1 cellular context compared by ENCODE assay signal in genomic region chr13:40536443-40537113, GRCh38.
A peak's percentile ranks its signal among the peaks of the same experiment; 100 is the strongest.
TF ChIP-seq lines count a peak whose summit lies in the region.

No MANE protein-coding gene starts in this region.

TF ChIP-seq in HepG2, 621 proteins besides CTCF, POLR2A, EP300 and RAD21 (continued from another document and continues in another):
- TF ChIP-seq PREB (CRISPR knock-in tag; IDR thresholded peaks at IDR 0.05) (no peak), ZBTB42 (CRISPR knock-in tag; IDR thresholded peaks at IDR 0.05) (no peak), ZNF431 (CRISPR knock-in tag; IDR thresholded peaks at IDR 0.05; ENCODE audit: borderline replicate concordance, low read depth) (0 out of 2 replicates have a peak, but pooled peaks have one; percentile 70), KLF6 (CRISPR knock-in tag; IDR thresholded peaks at IDR 0.05) (no peak; the same call in 1 of the 2 replicates), ZNF574 (CRISPR knock-in tag; IDR thresholded peaks at IDR 0.05) (peak; percentile 39), MTA1 (CRISPR knock-in tag; IDR thresholded peaks at IDR 0.05; ENCODE audit: borderline replicate concordance) (0 out of 2 replicates have a peak, but pooled peaks have one; percentile 29), ZNF790 (CRISPR knock-in tag; IDR thresholded peaks at IDR 0.05; ENCODE audit: borderline replicate concordance) (0 out of 2 replicates have a peak, but pooled peaks have one; percentile 51), ZNF367 (CRISPR knock-in tag; IDR thresholded peaks at IDR 0.05; ENCODE audit: borderline replicate concordance) (no peak), ZNF3 (CRISPR knock-in tag; IDR thresholded peaks at IDR 0.05) (no peak), JUND (CRISPR knock-in tag; IDR thresholded peaks at IDR 0.05) (no peak), ISX (CRISPR knock-in tag; conservative IDR thresholded peaks at IDR 0.05) (no peak), ATF6 (CRISPR knock-in tag; conservative IDR thresholded peaks at IDR 0.05) (no peak), REST (IDR thresholded peaks at IDR 0.05; ENCODE audit: borderline replicate concordance in 1 of 2, low read depth in 1 of 2, low read length in 2 of 2) (no peak), THAP9 (CRISPR knock-in tag; IDR thresholded peaks at IDR 0.05; ENCODE audit: borderline replicate concordance) (no peak), MAFK (conservative IDR thresholded peaks at IDR 0.05 in 1 of 2, IDR thresholded peaks at IDR 0.05 in 1 of 2; ENCODE audit: low read length in 2 of 2) (no peak), FOSL2 (CRISPR knock-in tag; IDR thresholded peaks at IDR 0.05) (peak; percentile 83), TCF12 (IDR thresholded peaks at IDR 0.05) (no peak), TCF12 (CRISPR knock-in tag; IDR thresholded peaks at IDR 0.05) (peak; percentile 77; the same call in 1 of the 2 replicates), MED1 (CRISPR knock-in tag; IDR thresholded peaks at IDR 0.05) (peak; percentile 96), KDM3A (CRISPR knock-in tag; IDR thresholded peaks at IDR 0.05; ENCODE audit: low read depth) (peak; percentile 24; the same call in 1 of the 2 replicates), BRCA1 (CRISPR knock-in tag; IDR thresholded peaks at IDR 0.05) (no peak), LCORL (IDR thresholded peaks at IDR 0.05) (peak; percentile 20; the same call in 1 of the 2 replicates), LCORL (CRISPR knock-in tag; IDR thresholded peaks at IDR 0.05) (peak; percentile 96), TOPORS (CRISPR knock-in tag; IDR thresholded peaks at IDR 0.05) (no peak), ZNF230 (CRISPR knock-in tag; IDR thresholded peaks at IDR 0.05) (peak; percentile 81; the same call in 1 of the 2 replicates), ARID5B (CRISPR knock-in tag; IDR thresholded peaks at IDR 0.05) (peak; percentile 86), SIX4 (CRISPR knock-in tag; IDR thresholded peaks at IDR 0.05) (peak; percentile 42; the same call in 1 of the 2 replicates), TFE3 (CRISPR knock-in tag; IDR thresholded peaks at IDR 0.05) (peak; percentile 91), HNF1A (IDR thresholded peaks at IDR 0.05; ENCODE audit: low read depth) (no peak), HNF1A (CRISPR knock-in tag; IDR thresholded peaks at IDR 0.05; ENCODE audit: borderline replicate concordance) (peak; percentile 69), ZNF205 (CRISPR knock-in tag; IDR thresholded peaks at IDR 0.05) (peak; percentile 26; the same call in 1 of the 2 replicates)
